8 cellular contexts compared by ENCODE assay signal in the genomic region with DNA sequence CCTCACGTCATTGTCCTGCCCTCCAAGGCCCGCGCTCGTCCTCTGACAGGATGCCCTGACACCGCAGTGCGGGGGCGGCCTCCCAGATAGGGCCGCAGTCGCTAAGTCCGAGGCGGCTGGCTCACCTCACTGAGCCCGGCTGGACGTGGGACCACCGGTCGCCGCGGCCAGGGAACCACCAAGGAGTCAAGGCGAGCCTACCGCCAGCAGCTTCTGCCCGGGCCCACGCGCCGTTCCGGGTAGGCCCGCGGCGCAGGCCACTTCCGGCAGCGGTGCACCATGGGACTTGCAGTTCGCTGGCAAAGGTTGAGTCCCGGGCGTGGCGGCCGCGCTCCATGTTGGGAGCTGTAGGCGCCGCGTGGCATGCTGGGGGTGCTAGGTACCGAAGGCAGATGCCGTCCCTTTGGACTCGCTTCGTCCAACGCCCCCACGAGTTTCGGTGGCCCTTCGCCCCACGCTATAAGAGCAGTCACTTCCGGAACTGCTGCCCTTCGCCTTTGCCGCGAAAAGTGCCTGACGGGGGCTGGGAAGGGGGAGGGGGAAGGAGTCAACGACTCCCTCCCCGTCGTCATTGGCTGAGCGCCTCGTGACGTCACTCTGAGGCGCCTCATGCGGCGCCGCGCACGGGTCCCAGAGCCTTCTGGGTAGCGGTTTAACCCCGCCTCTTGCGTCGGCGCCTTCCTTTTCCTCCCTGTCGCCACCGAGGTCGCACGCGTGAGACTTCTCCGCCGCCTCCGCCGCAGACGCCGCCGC. TPM values are rescaled to one million over a fixed set of nuclear protein-coding genes. Genes with fewer than 3 reads are reported as not detected.
A peak's percentile ranks its signal among the peaks of the same experiment; 100 is the strongest.
DNase-seq lines count a peak whose midpoint lies in the region; ATAC-seq and TF ChIP-seq lines count a peak whose summit lies in the region.

A gene (plus strand): TSS at position 681 of the 753 bp plus-strand sequence. CDS start 268 bp downstream, outside the sequence.

- peak within 1 kb of the TSS; percentile 97 to 100 for H3K27ac ChIP-seq in liver (ENCODE audit: low read depth in 1 of 2, low read length in 2 of 2)

- TF ChIP-seq RAD21 in liver (IDR thresholded peaks at IDR 0.05), result no peak

- H3K9ac ChIP-seq in liver (ENCODE audit: low read depth in 1 of 2, low read length in 2 of 2), result peak within 1 kb of the TSS; percentile 92 to 96

- under 1% methylated on average over 81 of the region's 81 CpGs for whole genome bisulfite sequencing in liver

- ATAC-seq in GM19395 (IDR thresholded peaks at IDR 0.05; ENCODE audit: unreplicated experiment), result peak; percentile 68
- peak; percentile 68 for ATAC-seq in HG03565 (IDR thresholded peaks at IDR 0.05; ENCODE audit: unreplicated experiment)

- peak within 1 kb of the TSS; percentile 74 to 87 (median 80) for H3K4me3 ChIP-seq in liver (ENCODE audit: low read depth in 1 of 3, low read length in 3 of 3)

- peaks cover 11 to 36% (median 26%) of the 10 kb centered on the region in 4 donors for H3K4me1 ChIP-seq in liver (ENCODE audit: control insufficient read depth in 4 of 4, insufficient read depth in 4 of 4, low read length in 3 of 4)

- DNase-seq in C1 segment of cervical spinal cord (lab: John Stamatoyannopoulos, UW) (peak; percentile 96 to 100 (median 99)), NCI-H774 (lab: John Stamatoyannopoulos, UW) (peak; percentile 95), dermis blood vessel endothelial cell (peak; percentile 98)
- DNase-seq in activated CD4-positive, alpha-beta T cell treated with anti-CD3 and anti-CD28 coated beads, Interleukin-2, amount 50 U/mL, for 4 hours, result peak; percentile 96 to 97
- DNase-seq in stimulated activated CD4-positive, alpha-beta T cell treated with anti-CD3 and anti-CD28 coated beads, Interleukin-4, amount 100 ng/mL, for 24 hours, result peak; percentile 97

- no peaks in the 10 kb centered on the region for H3K9me3 ChIP-seq in liver (ENCODE audit: control insufficient read depth in 4 of 4, low read length in 3 of 4)

- H3K36me3 ChIP-seq in liver (ENCODE audit: control insufficient read depth in 4 of 4, insufficient read depth in 3 of 4, low read depth in 1 of 4, low read length in 3 of 4), result peaks cover 5 to 23% (median 18%) of the 10 kb centered on the region in 4 donors

- no peaks in the 10 kb centered on the region for H3K27me3 ChIP-seq in liver (ENCODE audit: control insufficient read depth in 4 of 4, insufficient read depth in 4 of 4, low read length in 3 of 4)

- no peak for TF ChIP-seq CTCF in liver (IDR thresholded peaks at IDR 0.05; ENCODE audit: low read depth, low read length, missing input control)

TF ChIP-seq in liver, 16 proteins besides CTCF, POLR2A, EP300 and RAD21:
- TF ChIP-seq NR2F2 (IDR thresholded peaks at IDR 0.05) (peak; percentile 18), SP1 (IDR thresholded peaks at IDR 0.05) (peak; percentile 82), FOXA2 (IDR thresholded peaks at IDR 0.05) (no peak), EGR1 (IDR thresholded peaks at IDR 0.05; ENCODE audit: low read depth in 2 of 2) (peak; percentile 94 to 95), RXRA (IDR thresholded peaks at IDR 0.05) (peak; percentile 48 to 51), FOXA1 (IDR thresholded peaks at IDR 0.05) (peak; percentile 25), GABPA (IDR thresholded peaks at IDR 0.05 in 1 of 2, conservative IDR thresholded peaks at IDR 0.05 in 1 of 2) (peak; percentile 66 to 91), JUND (IDR thresholded peaks at IDR 0.05) (peak in 1 of 2 donors; percentile 37), YY1 (IDR thresholded peaks at IDR 0.05) (peak; percentile 95), TAF1 (conservative IDR thresholded peaks at IDR 0.05) (peak; percentile 92), HNF4G (IDR thresholded peaks at IDR 0.05) (no peak), HNF4A (conservative IDR thresholded peaks at IDR 0.05) (peak in 1 of 2 donors; percentile 20)
- TF ChIP-seq, protein P1, sequence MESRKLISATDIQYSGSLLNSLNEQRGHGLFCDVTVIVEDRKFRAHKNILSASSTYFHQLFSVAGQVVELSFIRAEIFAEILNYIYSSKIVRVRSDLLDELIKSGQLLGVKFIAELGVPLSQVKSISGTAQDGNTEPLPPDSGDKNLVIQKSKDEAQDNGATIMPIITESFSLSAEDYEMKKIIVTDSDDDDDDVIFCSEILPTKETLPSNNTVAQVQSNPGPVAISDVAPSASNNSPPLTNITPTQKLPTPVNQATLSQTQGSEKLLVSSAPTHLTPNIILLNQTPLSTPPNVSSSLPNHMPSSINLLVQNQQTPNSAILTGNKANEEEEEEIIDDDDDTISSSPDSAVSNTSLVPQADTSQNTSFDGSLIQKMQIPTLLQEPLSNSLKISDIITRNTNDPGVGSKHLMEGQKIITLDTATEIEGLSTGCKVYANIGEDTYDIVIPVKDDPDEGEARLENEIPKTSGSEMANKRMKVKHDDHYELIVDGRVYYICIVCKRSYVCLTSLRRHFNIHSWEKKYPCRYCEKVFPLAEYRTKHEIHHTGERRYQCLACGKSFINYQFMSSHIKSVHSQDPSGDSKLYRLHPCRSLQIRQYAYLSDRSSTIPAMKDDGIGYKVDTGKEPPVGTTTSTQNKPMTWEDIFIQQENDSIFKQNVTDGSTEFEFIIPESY (IDR thresholded peaks at IDR 0.05), result no peak
- TF ChIP-seq, protein P2, sequence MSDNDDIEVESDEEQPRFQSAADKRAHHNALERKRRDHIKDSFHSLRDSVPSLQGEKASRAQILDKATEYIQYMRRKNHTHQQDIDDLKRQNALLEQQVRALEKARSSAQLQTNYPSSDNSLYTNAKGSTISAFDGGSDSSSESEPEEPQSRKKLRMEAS (IDR thresholded peaks at IDR 0.05), result no peak
- TF ChIP-seq, protein P3, sequence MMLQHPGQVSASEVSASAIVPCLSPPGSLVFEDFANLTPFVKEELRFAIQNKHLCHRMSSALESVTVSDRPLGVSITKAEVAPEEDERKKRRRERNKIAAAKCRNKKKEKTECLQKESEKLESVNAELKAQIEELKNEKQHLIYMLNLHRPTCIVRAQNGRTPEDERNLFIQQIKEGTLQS (IDR thresholded peaks at IDR 0.05), result no peak
- TF ChIP-seq, protein P4, sequence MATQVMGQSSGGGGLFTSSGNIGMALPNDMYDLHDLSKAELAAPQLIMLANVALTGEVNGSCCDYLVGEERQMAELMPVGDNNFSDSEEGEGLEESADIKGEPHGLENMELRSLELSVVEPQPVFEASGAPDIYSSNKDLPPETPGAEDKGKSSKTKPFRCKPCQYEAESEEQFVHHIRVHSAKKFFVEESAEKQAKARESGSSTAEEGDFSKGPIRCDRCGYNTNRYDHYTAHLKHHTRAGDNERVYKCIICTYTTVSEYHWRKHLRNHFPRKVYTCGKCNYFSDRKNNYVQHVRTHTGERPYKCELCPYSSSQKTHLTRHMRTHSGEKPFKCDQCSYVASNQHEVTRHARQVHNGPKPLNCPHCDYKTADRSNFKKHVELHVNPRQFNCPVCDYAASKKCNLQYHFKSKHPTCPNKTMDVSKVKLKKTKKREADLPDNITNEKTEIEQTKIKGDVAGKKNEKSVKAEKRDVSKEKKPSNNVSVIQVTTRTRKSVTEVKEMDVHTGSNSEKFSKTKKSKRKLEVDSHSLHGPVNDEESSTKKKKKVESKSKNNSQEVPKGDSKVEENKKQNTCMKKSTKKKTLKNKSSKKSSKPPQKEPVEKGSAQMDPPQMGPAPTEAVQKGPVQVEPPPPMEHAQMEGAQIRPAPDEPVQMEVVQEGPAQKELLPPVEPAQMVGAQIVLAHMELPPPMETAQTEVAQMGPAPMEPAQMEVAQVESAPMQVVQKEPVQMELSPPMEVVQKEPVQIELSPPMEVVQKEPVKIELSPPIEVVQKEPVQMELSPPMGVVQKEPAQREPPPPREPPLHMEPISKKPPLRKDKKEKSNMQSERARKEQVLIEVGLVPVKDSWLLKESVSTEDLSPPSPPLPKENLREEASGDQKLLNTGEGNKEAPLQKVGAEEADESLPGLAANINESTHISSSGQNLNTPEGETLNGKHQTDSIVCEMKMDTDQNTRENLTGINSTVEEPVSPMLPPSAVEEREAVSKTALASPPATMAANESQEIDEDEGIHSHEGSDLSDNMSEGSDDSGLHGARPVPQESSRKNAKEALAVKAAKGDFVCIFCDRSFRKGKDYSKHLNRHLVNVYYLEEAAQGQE (IDR thresholded peaks at IDR 0.05), result peak; percentile 68

RNA-seq across cellular contexts. Expression of the gene that starts here (rescaled TPM):
- total RNA-seq in dermis blood vessel endothelial cell, result 199 and 232 TPM in 2 replicates
- total RNA-seq in liver, result 100 to 1,000 TPM in 1 of 2 donors, 10 to 100 TPM in 1; 59.8 to 297 TPM
- polyA plus RNA-seq in liver, result 100 to 1,000 TPM; 273 to 476 TPM

Comparison
In these comparisons a context has a peak if more than half of its experiments do, and no peak if none do; other contexts are left out.
1. Peak in every context shown above with its lines: DNase-seq, ATAC-seq, H3K4me3 ChIP-seq and H3K27ac ChIP-seq.